8 cellular contexts compared by ENCODE assay signal in genomic region chr10:27241640-27242472, GRCh38. TPM values are rescaled to one million over a fixed set of nuclear protein-coding genes. Genes with fewer than 3 reads are reported as not detected.
A peak's percentile ranks its signal among the peaks of the same experiment; 100 is the strongest.
DNase-seq lines count a peak whose midpoint lies in the region; ATAC-seq and TF ChIP-seq lines count a peak whose summit lies in the region.

No MANE protein-coding gene starts in this region.

- ATAC-seq in HG03457 (IDR thresholded peaks at IDR 0.05; ENCODE audit: unreplicated experiment) (peak; percentile 60), left lobe of liver (peak; percentile 76)

- peak overlapping the region; percentile 86 for H3K4me3 ChIP-seq in coronary artery

- DNase-seq in C1 segment of cervical spinal cord (lab: John Stamatoyannopoulos, UW) (peak; percentile 43 to 93 (median 87)), GM19240 (ENCODE audit: insufficient read length, low spot score) (peak; percentile 50), NCI-H510A treated with DMSO at 0.1 percent for 48 hours (lab: John Stamatoyannopoulos, UW) (peak; percentile 79), coronary artery (ENCODE audit: low spot score) (peak; percentile 94), left lobe of liver (ENCODE audit: low spot score) (peak; percentile 94)
- peak; percentile 92 for DNase-seq in activated CD4-positive, alpha-beta T cell treated with anti-CD3 and anti-CD28 coated beads for 48 hours
- DNase-seq in stimulated activated CD4-positive, alpha-beta T cell treated with anti-CD3 and anti-CD28 coated beads, Interleukin-2, amount 100 ng/mL, for 24 hours = peak; percentile 86 to 88

- peak overlapping the region; percentile 98 to 99 for H3K27ac ChIP-seq in coronary artery

- TF ChIP-seq CTCF in coronary artery (IDR thresholded peaks at IDR 0.05) = no peak

RNA-seq across cellular contexts. Expression of gene ACBD5, which starts 1.3 kb away (rescaled TPM):
- total RNA-seq in left lobe of liver = 43.1 TPM

Comparison
In these comparisons a context has a peak if more than half of its experiments do, and no peak if none do; other contexts are left out.
1. Peak in every context shown above with its lines: DNase-seq, ATAC-seq, H3K4me3 ChIP-seq and H3K27ac ChIP-seq.